ENCODE assay signal across 9 cellular contexts in the genomic region with DNA sequence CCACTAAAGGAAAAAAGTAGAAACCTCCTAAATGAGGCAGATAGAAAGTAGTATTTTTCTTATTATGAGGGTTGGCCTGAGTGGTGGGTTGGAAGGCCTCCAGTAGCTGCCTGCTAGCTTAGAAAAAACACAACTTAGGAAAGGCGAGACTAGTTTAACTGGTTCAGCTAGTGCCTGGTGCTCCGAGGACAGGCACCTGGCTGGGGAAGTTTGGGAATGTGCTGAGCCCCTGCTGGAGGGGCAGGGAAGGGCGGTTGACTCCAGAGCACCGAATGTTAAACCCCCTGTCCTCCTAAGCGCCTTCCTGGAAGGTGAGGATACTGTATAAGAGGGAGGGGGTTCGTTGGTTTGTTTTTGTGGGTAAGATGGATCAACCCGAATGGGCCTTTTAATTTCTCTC. TPM values are rescaled to one million over a fixed set of nuclear protein-coding genes. Genes with fewer than 3 reads are reported as not detected.
A peak's percentile ranks its signal among the peaks of the same experiment; 100 is the strongest.
DNase-seq lines count a peak whose midpoint lies in the region; ATAC-seq, FAIRE-seq and TF ChIP-seq lines count a peak whose summit lies in the region.
"Had no signal": no experiment of that assay in that cellular context is flagged by ENCODE, and none has a peak within 500 bp of the region (broad histone marks: within the 10 kb centered on the region; RNA-seq: fewer than 3 reads in every experiment).

No MANE protein-coding gene starts in this region.

- H3K4me3 ChIP-seq in HepG2 (replicated peaks in 1 of 3; ENCODE audit: insufficient read depth in 1 of 3, low read depth in 2 of 3, low read length in 3 of 3) (no peak overlapping the region), right lobe of liver (no peak overlapping the region), iPS-20b (ENCODE audit: low read length) (no peak overlapping the region)

- no peak overlapping the region for H2AFZ ChIP-seq in HepG2 (ENCODE audit: low read length)

- POLR2A ChIA-PET in HepG2 (lab: Yijun Ruan, JAX) = no interaction called here

- TF ChIP-seq EP300 in HepG2 (IDR thresholded peaks at IDR 0.05; ENCODE audit: low read depth in 2 of 2, low read length in 2 of 2) (no peak), HepG2 (CRISPR knock-in tag; IDR thresholded peaks at IDR 0.05; ENCODE audit: borderline replicate concordance) (no peak)

- peaks cover 27 to 36% of the 10 kb centered on the region in 2 experiments for H3K36me3 ChIP-seq in HepG2 (replicated peaks in 1 of 2; ENCODE audit: control insufficient read depth in 1 of 2, insufficient read depth in 2 of 2, low read length in 2 of 2)
- no peaks in the 10 kb centered on the region for H3K36me3 ChIP-seq in right lobe of liver
- H3K36me3 ChIP-seq in iPS-20b (ENCODE audit: insufficient read depth, low read depth, low read length) = peaks cover 9% of the 10 kb centered on the region; the same call in 1 of the 2 replicates

- ATAC-seq in HepG2 (peak; percentile 48; the same call in 2 of the 3 replicates), right lobe of liver (no peak), HG02885 (IDR thresholded peaks at IDR 0.05; ENCODE audit: poor library complexity, unreplicated experiment) (no peak)

- H3K4me1 Mint-ChIP-seq in activated T-helper 1 cell treated with anti-CD3 and anti-CD28 coated beads, Interleukin-12 subunit alpha, Interleukin-12 subunit beta, Interleukin-2, Interleukin-4 antibody, amounts not matched to agents 30 ng/mL and 10 ng/mL and 1 ng/mL, durations not matched to agents 14 hours and 24 hours and 36 hours (ENCODE audit: low read depth) = peaks cover 65% of the 10 kb centered on the region
- H3K4me1 Mint-ChIP-seq in immature natural killer cell = peaks cover 20 to 22% of the 10 kb centered on the region in 2 donors

- no peaks in the 10 kb centered on the region for H3K9me3 ChIP-seq in HepG2 (ENCODE audit: low read length)
- H3K9me3 ChIP-seq in right lobe of liver = no peaks in the 10 kb centered on the region
- H3K9me3 ChIP-seq in iPS-20b (ENCODE audit: insufficient read depth, low read depth, low read length) = no peaks in the 10 kb centered on the region

- no peak for TF ChIP-seq POLR2A in HepG2 (IDR thresholded peaks at IDR 0.05; ENCODE audit: insufficient read depth in 1 of 2, low read depth in 2 of 2, low read length in 2 of 2)
- TF ChIP-seq POLR2A in right lobe of liver (IDR thresholded peaks at IDR 0.05) = no peak

- intact Hi-C loops in HepG2 (cut with micrococcal nuclease; ENCODE audit: unreplicated experiment) (no loop called here), right lobe of liver (cut with DNase I) (no loop called here)
- intact Hi-C loops in activated T-helper 1 cell treated with anti-CD3 and anti-CD28 coated beads, Interleukin-12 subunit alpha, Interleukin-12 subunit beta, Interleukin-2, Interleukin-4 antibody, amounts not matched to agents 30 ng/mL and 10 ng/mL and 1 ng/mL, durations not matched to agents 14 hours and 24 hours and 36 hours (cut with micrococcal nuclease) = no loop called here

- no peaks in the 10 kb centered on the region for H3K9me3 Mint-ChIP-seq in activated T-helper 1 cell treated with anti-CD3 and anti-CD28 coated beads, Interleukin-12 subunit alpha, Interleukin-12 subunit beta, Interleukin-2, Interleukin-4 antibody, amounts not matched to agents 30 ng/mL and 10 ng/mL and 1 ng/mL, durations not matched to agents 14 hours and 24 hours and 36 hours
- no peaks in the 10 kb centered on the region for H3K9me3 Mint-ChIP-seq in immature natural killer cell
- H3K9me3 Mint-ChIP-seq: dendritic cell treated with granulocyte-macrophage colony-stimulating factor and Interleukin-4, amounts not matched to agents 40 ng/mL and 50 ng/mL, for 4 days had no signal

- H3K27ac Mint-ChIP-seq in activated T-helper 1 cell treated with anti-CD3 and anti-CD28 coated beads, Interleukin-12 subunit alpha, Interleukin-12 subunit beta, Interleukin-2, Interleukin-4 antibody, amounts not matched to agents 30 ng/mL and 10 ng/mL and 1 ng/mL, durations not matched to agents 14 hours and 24 hours and 36 hours = peak overlapping the region; percentile 95
- H3K27ac Mint-ChIP-seq in immature natural killer cell = peak overlapping the region in 1 of 6 donors; percentile 47
- H3K27ac Mint-ChIP-seq: dendritic cell treated with granulocyte-macrophage colony-stimulating factor and Interleukin-4, amounts not matched to agents 40 ng/mL and 50 ng/mL, for 4 days had no signal

- TF ChIP-seq RAD21 in HepG2 (CRISPR knock-in tag; IDR thresholded peaks at IDR 0.05) = no peak

- no peak overlapping the region for H3K4me2 ChIP-seq in HepG2 (ENCODE audit: low read depth, low read length)

- peaks cover 22% of the 10 kb centered on the region for H3K79me2 ChIP-seq in HepG2 (ENCODE audit: insufficient read depth, low read length)

- no TSS peak for BruUV-seq in HepG2 (replicated peaks; lab: Mats Ljungman, UMichigan)

- H3K27ac ChIP-seq in HepG2 (ENCODE audit: extremely low read length, insufficient read depth, low read length) (no peak overlapping the region), right lobe of liver (no peak overlapping the region), iPS-20b (ENCODE audit: low read length) (no peak overlapping the region)

- TF ChIP-seq CTCF in HepG2 (CRISPR knock-in tag; IDR thresholded peaks at IDR 0.05) (no peak), right lobe of liver (IDR thresholded peaks at IDR 0.05) (peak in 2 of 4 donors; percentile 5 to 12)

- H3K9ac ChIP-seq in HepG2 (ENCODE audit: insufficient read depth, low read depth, low read length) (no peak overlapping the region), iPS-20b (ENCODE audit: low read depth, low read length) (peak overlapping the region; percentile 30; the same call in 1 of the 2 replicates)

- H4K20me1 ChIP-seq in HepG2 (ENCODE audit: insufficient read depth, low read length) = peaks cover 19% of the 10 kb centered on the region

- no peaks in the 10 kb centered on the region for H3K27me3 ChIP-seq in HepG2 (ENCODE audit: control insufficient read depth in 1 of 2, insufficient read depth in 2 of 2, low read length in 2 of 2)
- H3K27me3 ChIP-seq in right lobe of liver = no peaks in the 10 kb centered on the region
- H3K27me3 ChIP-seq in iPS-20b (ENCODE audit: insufficient read depth, low read length) = no peaks in the 10 kb centered on the region

- H3K4me1 ChIP-seq in HepG2 (ENCODE audit: insufficient read depth, low read length) (peaks cover 43% of the 10 kb centered on the region), right lobe of liver (peaks cover 0 to 12% (median 0%) of the 10 kb centered on the region in 4 donors), iPS-20b (ENCODE audit: insufficient read depth, low read length) (peaks cover 51% of the 10 kb centered on the region)

- no peak for FAIRE-seq in HepG2 (lab: Jason Lieb, UNC)

- DNase-seq in HepG2 (ENCODE audit: low spot score) (no peak), right lobe of liver (no peak), ureter (ENCODE audit: low spot score) (peak; percentile 66), immature natural killer cell (no peak), NCI-H524 treated with DMSO at 0.1 percent for 48 hours (lab: John Stamatoyannopoulos, UW) (no peak)
- no peak for DNase-seq in activated T-helper 1 cell treated with anti-CD3 and anti-CD28 coated beads, Interleukin-12 subunit alpha, Interleukin-12 subunit beta, Interleukin-2, Interleukin-4 antibody, amounts not matched to agents 30 ng/mL and 10 ng/mL and 1 ng/mL, durations not matched to agents 14 hours and 24 hours and 36 hours (ENCODE audit: low spot score)

- in situ Hi-C loops in HepG2 (cut with HindIII; ENCODE audit: extremely low pct_ligation_motif_present, low pct_unique_long_range_greater_than_20kb) = no loop called here

- H3K27me3 Mint-ChIP-seq in activated T-helper 1 cell treated with anti-CD3 and anti-CD28 coated beads, Interleukin-12 subunit alpha, Interleukin-12 subunit beta, Interleukin-2, Interleukin-4 antibody, amounts not matched to agents 30 ng/mL and 10 ng/mL and 1 ng/mL, durations not matched to agents 14 hours and 24 hours and 36 hours (ENCODE audit: insufficient read depth) = no peaks in the 10 kb centered on the region
- H3K27me3 Mint-ChIP-seq in immature natural killer cell (ENCODE audit: low read depth in 3 of 3) = peaks cover 0 to 5% (median 3%) of the 10 kb centered on the region in 3 donors
- H3K27me3 Mint-ChIP-seq: dendritic cell treated with granulocyte-macrophage colony-stimulating factor and Interleukin-4, amounts not matched to agents 40 ng/mL and 50 ng/mL, for 4 days had no signal

- CTCF ChIA-PET in HepG2 (lab: Yijun Ruan, JAX; ENCODE audit: low intra/inter-chr PET ratio, low total read pairs) = interaction anchor here (0.8 kb wide), 1 partner anchor 99 kb away, joined by 4 read pairs; no protein-coding TSS in a partner anchor

- WGBS in HepG2 (ENCODE audit: low lambda C conversion rate) = 98% methylated on average over 7 of the region's 7 CpGs
- whole genome bisulfite sequencing in right lobe of liver (ENCODE audit: insufficient coverage, low coverage, low lambda C conversion rate, missing lambda C conversion rate) = 46% methylated on average over 3 of the region's 7 CpGs

- peaks cover 23% of the 10 kb centered on the region for H3K36me3 Mint-ChIP-seq in activated T-helper 1 cell treated with anti-CD3 and anti-CD28 coated beads, Interleukin-12 subunit alpha, Interleukin-12 subunit beta, Interleukin-2, Interleukin-4 antibody, amounts not matched to agents 30 ng/mL and 10 ng/mL and 1 ng/mL, durations not matched to agents 14 hours and 24 hours and 36 hours (ENCODE audit: low read depth)
- no peaks in the 10 kb centered on the region for H3K36me3 Mint-ChIP-seq in immature natural killer cell

- H3K4me3 Mint-ChIP-seq in activated T-helper 1 cell treated with anti-CD3 and anti-CD28 coated beads, Interleukin-12 subunit alpha, Interleukin-12 subunit beta, Interleukin-2, Interleukin-4 antibody, amounts not matched to agents 30 ng/mL and 10 ng/mL and 1 ng/mL, durations not matched to agents 14 hours and 24 hours and 36 hours = peak overlapping the region; percentile 59
- no peak overlapping the region for H3K4me3 Mint-ChIP-seq in immature natural killer cell
- H3K4me3 Mint-ChIP-seq: dendritic cell treated with granulocyte-macrophage colony-stimulating factor and Interleukin-4, amounts not matched to agents 40 ng/mL and 50 ng/mL, for 4 days had no signal

RNA-seq across cellular contexts. Expression of a gene that starts 19.9 kb away (rescaled TPM):
- total RNA-seq in HepG2 (2016; rRNA removed; fragmentation: Illumina TruSeq; extraction: Trizol) (9.1 and 9.3 TPM in 2 replicates), right lobe of liver (10 to 100 TPM; 62.9 to 98.5 (median 90.2) TPM), ureter (16.9 TPM)
- total RNA-seq in HepG2 (2016; cell fraction: cytosol; rRNA removed; fragmentation: Illumina TruSeq; extraction: Trizol; ENCODE audit: low read depth) = 0.62 and 0.71 TPM in 2 replicates
- 8.4 and 10.2 TPM in 2 replicates for total RNA-seq in HepG2 (2016; cell fraction: insoluble cytoplasmic fraction; rRNA removed; fragmentation: Illumina TruSeq; extraction: Trizol)
- total RNA-seq in HepG2 (2016; cell fraction: membrane; rRNA removed; fragmentation: Illumina TruSeq; extraction: Trizol) = 1.7 and 2.0 TPM in 2 replicates
- 7.0 and 9.0 TPM in 2 replicates for total RNA-seq in HepG2 (2016; cell fraction: nucleus; rRNA removed; fragmentation: Illumina TruSeq; extraction: Trizol)
- polyA plus RNA-seq in HepG2 (2011; rRNA removed) (9.8 and 12.1 TPM in 2 replicates), immature natural killer cell (under 1 TPM in 2 of 3 donors, not detected in 1; 0.10 to 0.16 TPM)
- 7.9 and 13.1 TPM in 2 replicates for polyA plus RNA-seq in HepG2 (2011; cell fraction: cytosol; rRNA removed)
- polyA plus RNA-seq in HepG2 (2011; cell fraction: nucleus; rRNA removed) = 32.0 and 36.9 TPM in 2 replicates
- 5.5 and 7.8 TPM in 2 replicates for polyA plus RNA-seq in HepG2 (2012)
- 0.62 and 0.71 TPM in 2 replicates for polyA plus RNA-seq in HepG2 (2016; cell fraction: cytosol; fragmentation: Illumina TruSeq; extraction: Trizol; ENCODE audit: low read depth)
- polyA plus RNA-seq in HepG2 (2016; cell fraction: insoluble cytoplasmic fraction; fragmentation: Illumina TruSeq; extraction: Trizol; ENCODE audit: low read depth) = 7.5 and 8.7 TPM in 2 replicates
- 1.4 and 1.6 TPM in 2 replicates for polyA plus RNA-seq in HepG2 (2016; cell fraction: membrane; fragmentation: Illumina TruSeq; extraction: Trizol; ENCODE audit: low read depth)
- polyA plus RNA-seq in HepG2 (2016; cell fraction: nucleus; fragmentation: Illumina TruSeq; extraction: Trizol; ENCODE audit: insufficient read depth, low read depth) = 12.5 and 13.2 TPM in 2 replicates
- polyA minus RNA-seq in HepG2 (2011; rRNA and poly(A)+ RNA removed; ENCODE audit: low replicate concordance) = 0.56 and 16.0 TPM in 2 replicates
- 5.1 and 5.6 TPM in 2 replicates for polyA minus RNA-seq in HepG2 (2011; cell fraction: cytosol; rRNA and poly(A)+ RNA removed)
- polyA minus RNA-seq in HepG2 (2011; cell fraction: nucleus; rRNA and poly(A)+ RNA removed) = 11.2 and 12.2 TPM in 2 replicates
- total RNA-seq in activated T-helper 1 cell treated with anti-CD3 and anti-CD28 coated beads, Interleukin-12 subunit alpha, Interleukin-12 subunit beta, Interleukin-2, Interleukin-4 antibody, amounts not matched to agents 30 ng/mL and 10 ng/mL and 1 ng/mL, durations not matched to agents 14 hours and 24 hours and 36 hours = 0.20 and 0.26 TPM in 2 replicates

RNA-seq across cellular contexts. Expression of a gene that starts 51.6 kb away (rescaled TPM):
- 14.0 and 18.8 TPM in 2 replicates for total RNA-seq in HepG2 (2016; rRNA removed; fragmentation: Illumina TruSeq; extraction: Trizol)
- total RNA-seq in HepG2 (2016; cell fraction: cytosol; rRNA removed; fragmentation: Illumina TruSeq; extraction: Trizol; ENCODE audit: low read depth) = 2.3 TPM in 2 replicates
- 13.8 and 20.4 TPM in 2 replicates for total RNA-seq in HepG2 (2016; cell fraction: insoluble cytoplasmic fraction; rRNA removed; fragmentation: Illumina TruSeq; extraction: Trizol)
- 8.4 and 9.4 TPM in 2 replicates for total RNA-seq in HepG2 (2016; cell fraction: membrane; rRNA removed; fragmentation: Illumina TruSeq; extraction: Trizol)
- total RNA-seq in HepG2 (2016; cell fraction: nucleus; rRNA removed; fragmentation: Illumina TruSeq; extraction: Trizol) = 13.2 and 13.5 TPM in 2 replicates
- 6.6 and 8.3 TPM in 2 replicates for polyA plus RNA-seq in HepG2 (2011; rRNA removed)
- 3.6 and 6.5 TPM in 2 replicates for polyA plus RNA-seq in HepG2 (2011; cell fraction: cytosol; rRNA removed)
- polyA plus RNA-seq in HepG2 (2011; cell fraction: nucleus; rRNA removed) = 4.8 TPM in 2 replicates
- 9.9 and 11.6 TPM in 2 replicates for polyA plus RNA-seq in HepG2 (2012)
- 0.85 and 1.1 TPM in 2 replicates for polyA plus RNA-seq in HepG2 (2016; cell fraction: cytosol; fragmentation: Illumina TruSeq; extraction: Trizol; ENCODE audit: low read depth)
- 14.9 and 16.4 TPM in 2 replicates for polyA plus RNA-seq in HepG2 (2016; cell fraction: insoluble cytoplasmic fraction; fragmentation: Illumina TruSeq; extraction: Trizol; ENCODE audit: low read depth)
- polyA plus RNA-seq in HepG2 (2016; cell fraction: membrane; fragmentation: Illumina TruSeq; extraction: Trizol; ENCODE audit: low read depth) = 3.1 and 3.8 TPM in 2 replicates
- 13.5 and 13.6 TPM in 2 replicates for polyA plus RNA-seq in HepG2 (2016; cell fraction: nucleus; fragmentation: Illumina TruSeq; extraction: Trizol; ENCODE audit: insufficient read depth, low read depth)
- polyA minus RNA-seq in HepG2 (2011; rRNA and poly(A)+ RNA removed; ENCODE audit: low replicate concordance) = 9.0 and 12.5 TPM in 2 replicates
- polyA minus RNA-seq in HepG2 (2011; cell fraction: cytosol; rRNA and poly(A)+ RNA removed) = 14.7 and 14.8 TPM in 2 replicates
- 12.1 and 16.3 TPM in 2 replicates for polyA minus RNA-seq in HepG2 (2011; cell fraction: nucleus; rRNA and poly(A)+ RNA removed)
- 10 to 100 TPM in 3 of 6 experiments, 1 to 10 TPM in 3; 3.7 to 18.6 (median 9.3) TPM for total RNA-seq in right lobe of liver
- total RNA-seq in activated T-helper 1 cell treated with anti-CD3 and anti-CD28 coated beads, Interleukin-12 subunit alpha, Interleukin-12 subunit beta, Interleukin-2, Interleukin-4 antibody, amounts not matched to agents 30 ng/mL and 10 ng/mL and 1 ng/mL, durations not matched to agents 14 hours and 24 hours and 36 hours = 12.3 and 14.6 TPM in 2 replicates
- total RNA-seq in ureter = 12.4 TPM
- polyA plus RNA-seq in immature natural killer cell = 10 to 100 TPM in 2 of 3 donors, 1 to 10 TPM in 1; 5.6 to 23.0 (median 15.5) TPM
